In genomic region chr9:109012876-109013677, GRCh38 we compare ENCODE assay signal across 8 cellular contexts. TPM values are rescaled to one million over a fixed set of nuclear protein-coding genes. Genes with fewer than 3 reads are reported as not detected.
DNase-seq lines count a peak whose midpoint lies in the region; ATAC-seq and TF ChIP-seq lines count a peak whose summit lies in the region.

Gene CTNNAL1, minus strand, starts transcription at chr9:109013499. Its CDS starts 57 bp downstream, at chr9:109013442.

- peaks cover 38% of the 10 kb centered on the region for H3K4me1 Mint-ChIP-seq in activated B cell treated with CpG ODN at 0.5 μM for 24 hours

- no peaks in the 10 kb centered on the region for H3K9me3 Mint-ChIP-seq in activated B cell treated with CpG ODN at 0.5 μM for 24 hours

- H3K27me3 Mint-ChIP-seq in activated B cell treated with CpG ODN at 0.5 μM for 24 hours = peaks cover 9% of the 10 kb centered on the region

- CTCF ChIA-PET in activated B cell treated with CpG ODN at 0.5 μM for 24 hours (lab: Charles Lee) = no interaction called here

- ATAC-seq in HG02970 (IDR thresholded peaks at IDR 0.05; ENCODE audit: low FRiP score, unreplicated experiment) (peak; percentile 78), activated B cell treated with CpG ODN at 0.5 μM for 24 hours (ENCODE audit: low read depth) (peak; percentile 96)

- peak within 1 kb of the TSS; percentile 72 to 82 for H3K4me3 ChIP-seq in cardiac fibroblast (replicated peaks in 1 of 2; ENCODE audit: low read depth in 2 of 2, low read length in 2 of 2)

- intact Hi-C loops in activated B cell treated with CpG ODN at 0.5 μM for 24 hours (cut with micrococcal nuclease) = loop anchor here (1.0 to 10.0 kb wide), 6 partner anchors 79 to 1728 kb away; partner anchors contain the start of genes ABITRAM, ELP1, EPB41L4B and KLF4

- H3K27ac Mint-ChIP-seq in activated B cell treated with CpG ODN at 0.5 μM for 24 hours = peak within 1 kb of the TSS; percentile 72

- peak within 1 kb of the TSS; percentile 92 for H3K4me3 Mint-ChIP-seq in activated B cell treated with CpG ODN at 0.5 μM for 24 hours

- H3K36me3 Mint-ChIP-seq in activated B cell treated with CpG ODN at 0.5 μM for 24 hours (ENCODE audit: low read depth) = peaks cover 4% of the 10 kb centered on the region

- DNase-seq in NCI-H524 (lab: John Stamatoyannopoulos, UW) = peak; percentile 94 to 96
- no peak for DNase-seq in NCI-H524 treated with DMSO at 0.1 percent for 48 hours (lab: John Stamatoyannopoulos, UW)
- peak; percentile 81 to 90 for DNase-seq in NCI-H2081 (lab: John Stamatoyannopoulos, UW)
- peak; percentile 88 for DNase-seq in activated B cell treated with CpG ODN at 0.5 μM for 24 hours
- DNase-seq in cardiac fibroblast (ENCODE audit: low read depth in 2 of 2) = peak; percentile 82 to 92
- peak; percentile 99 for DNase-seq in islet precursor cell
- peak; percentile 91 for DNase-seq in stimulated activated CD4-positive, alpha-beta T cell treated with anti-CD3 and anti-CD28 coated beads, Interleukin-15, amount 100 ng/mL, for 24 hours

- no peak for TF ChIP-seq CTCF in activated B cell treated with CpG ODN at 0.5 μM for 24 hours (IDR thresholded peaks at IDR 0.05)
- TF ChIP-seq CTCF in cardiac fibroblast (IDR thresholded peaks at IDR 0.05; ENCODE audit: low read depth, low read length) = no peak

- POLR2A ChIA-PET in activated B cell treated with CpG ODN at 0.5 μM for 24 hours (lab: Charles Lee) = interaction anchor here (0.6 kb wide), 1 partner anchor 1729 kb away, joined by 3 read pairs; no protein-coding TSS in a partner anchor

RNA-seq across cellular contexts. Expression of gene CTNNAL1, which starts in this region (rescaled TPM):
- total RNA-seq in activated B cell treated with CpG ODN at 0.5 μM for 24 hours = 1.9 and 2.4 TPM in 2 replicates
